8 cellular contexts compared by ENCODE assay signal in genomic region chr1:183022202-183023145, GRCh38. TPM values are rescaled to one million over a fixed set of nuclear protein-coding genes. Genes with fewer than 3 reads are reported as not detected.
A peak's percentile ranks its signal among the peaks of the same experiment; 100 is the strongest.
DNase-seq lines count a peak whose midpoint lies in the region; ATAC-seq and TF ChIP-seq lines count a peak whose summit lies in the region.

No MANE protein-coding gene starts in this region.

- H3K4me2 ChIP-seq in mammary epithelial cell (ENCODE audit: insufficient read depth, low read depth, low read length): peak overlapping the region; percentile 99

- H3K4me1 ChIP-seq in mammary epithelial cell (ENCODE audit: insufficient read depth, low read length): peaks cover 38% of the 10 kb centered on the region

- ATAC-seq in GM19395 (IDR thresholded peaks at IDR 0.05; ENCODE audit: unreplicated experiment): peak; percentile 38
- ATAC-seq in sciatic nerve: peak; percentile 91

- H3K27ac ChIP-seq in SK-N-MC (peak overlapping the region; percentile 55), mammary epithelial cell (ENCODE audit: insufficient read depth, low read depth, low read length) (peak overlapping the region; percentile 94)

- peak overlapping the region; percentile 85 for H3K4me3 ChIP-seq in SK-N-MC
- H3K4me3 ChIP-seq in mammary epithelial cell (replicated peaks in 1 of 3; ENCODE audit: insufficient read depth in 1 of 3, low read depth in 2 of 3, low read length in 3 of 3): peak overlapping the region; percentile 77 to 96 (median 81)

- H4K20me1 ChIP-seq in mammary epithelial cell (ENCODE audit: insufficient read depth, low read length): no peaks in the 10 kb centered on the region

- H3K27me3 ChIP-seq in mammary epithelial cell (ENCODE audit: insufficient read depth, low read length): no peaks in the 10 kb centered on the region

- 5% methylated on average over 23 of the region's 57 CpGs for WGBS in mammary epithelial cell (ENCODE audit: low coverage, missing lambda C conversion rate)

- dilution Hi-C loops in mammary epithelial cell (cut with HindIII; ENCODE audit: low sequenced_read_pairs): no loop called here

- intact Hi-C loops in mammary epithelial cell (cut with micrococcal nuclease): loop anchor here (1.0 to 10.0 kb wide), 5 partner anchors 30 to 612 kb away; partner anchors contain the start of genes ARPC5 and SMG7
- intact Hi-C loops in sciatic nerve (cut with DNase I): loop anchor here (10.0 kb wide), 1 partner anchor 92 kb away; no protein-coding TSS in a partner anchor

- no peaks in the 10 kb centered on the region for H3K9me3 ChIP-seq in SK-N-MC (ENCODE audit: low read depth, low read length)
- H3K9me3 ChIP-seq in mammary epithelial cell (replicated peaks; ENCODE audit: insufficient read depth, low read length): no peaks in the 10 kb centered on the region

- H3K36me3 ChIP-seq in SK-N-MC (ENCODE audit: insufficient read depth, low read length): no peaks in the 10 kb centered on the region
- H3K36me3 ChIP-seq in mammary epithelial cell (ENCODE audit: insufficient read depth, low read length): no peaks in the 10 kb centered on the region

- in situ Hi-C loops in mammary epithelial cell (cut with MboI; ENCODE audit: low sequenced_read_pairs in 2 of 2): loop anchor here in 1 of 2 donors (10.0 kb wide), 1 partner anchor 162 kb away; the partner anchor contains the start of gene LAMC2

- TSS peak; percentile 55 for BruUV-seq in mammary epithelial cell (replicated peaks; lab: Mats Ljungman, UMichigan)

- DNase-seq in COLO829 (ENCODE audit: low spot score): peak; percentile 86
- peak; percentile 84 for DNase-seq in HPDE6-E6E7 (ENCODE audit: extremely low spot score)
- peak; percentile 32 for DNase-seq in SK-N-MC (ENCODE audit: low read depth, low spot score)
- DNase-seq in mammary epithelial cell: peak; percentile 96
- peak; percentile 44 for DNase-seq in iPS-NIHi11 (ENCODE audit: low spot score)
- peak; percentile 90 for DNase-seq in sciatic nerve (ENCODE audit: low spot score)
- DNase-seq in NCI-H1930 (lab: John Stamatoyannopoulos, UW): no peak

- TF ChIP-seq CTCF in mammary epithelial cell (conservative IDR thresholded peaks at IDR 0.05 in 1 of 2, IDR thresholded peaks at IDR 0.05 in 1 of 2; ENCODE audit: extremely low read depth in 1 of 2, insufficient read depth in 1 of 2, low read depth in 1 of 2, low read length in 2 of 2): no peak

- CTCF ChIA-PET in mammary epithelial cell (lab: Charles Lee; ENCODE audit: low non-redundant PET): no interaction called here

- H3K9ac ChIP-seq in SK-N-MC (ENCODE audit: insufficient read length) (peak overlapping the region; percentile 85), mammary epithelial cell (ENCODE audit: insufficient read depth, low read length) (peak overlapping the region; percentile 95)

- peak overlapping the region; percentile 72 for H2AFZ ChIP-seq in mammary epithelial cell (ENCODE audit: low read depth, low read length)

- H3K79me2 ChIP-seq in mammary epithelial cell (ENCODE audit: insufficient read depth, low read length): peaks cover 42% of the 10 kb centered on the region

RNA-seq across cellular contexts. Expression of gene LAMC1, which starts 0.7 kb away (rescaled TPM):
- 100 to 1,000 TPM; 131 to 164 TPM for total RNA-seq in mammary epithelial cell
- 69.5 TPM for polyA plus RNA-seq in mammary epithelial cell
- 137 TPM for polyA minus RNA-seq in mammary epithelial cell
- 263 TPM for total RNA-seq in sciatic nerve

Comparison
In these comparisons a context has a peak if more than half of its experiments do, and no peak if none do; other contexts are left out.
1. DNase-seq: peak in COLO829 (single experiment), HPDE6-E6E7 (single experiment), SK-N-MC (single experiment), mammary epithelial cell (single experiment), iPS-NIHi11 (single experiment) and sciatic nerve (single experiment); none in NCI-H1930 (0 of 2).